In genomic region chr15:38944551-38944950, GRCh38 we compare ENCODE assay signal across 19 cellular contexts.
"Had no signal": no experiment of that assay in that cellular context is flagged by ENCODE, and none has a peak within 500 bp of the region (broad histone marks: within the 10 kb centered on the region; RNA-seq: fewer than 3 reads in every experiment).

No MANE protein-coding gene starts in this region.

- H3K9me3 ChIP-seq: esophagus squamous epithelium, gastroesophageal sphincter, left lung, psoas muscle, spleen, tibial artery, upper lobe of left lung, uterus had no signal

- H3K4me3 ChIP-seq: esophagus squamous epithelium, gastroesophageal sphincter, left lung, lung, neural progenitor cell, psoas muscle, spleen, tibial artery, upper lobe of left lung, uterus had no signal

- H3K9ac ChIP-seq: neural progenitor cell had no signal

- H3K27me3 Mint-ChIP-seq: stimulated activated memory B cell treated with anti-CD40 and anti-IgM and Interleukin-4, amounts not matched to agents 10 μg/mL and 1 μg/mL and 100 μg/mL, for 72 hours had no signal

- H3K27ac ChIP-seq: esophagus squamous epithelium, gastroesophageal sphincter, left lung, neural progenitor cell, psoas muscle, spleen, tibial artery, upper lobe of left lung, uterus had no signal

- H3K36me3 ChIP-seq: esophagus squamous epithelium, gastroesophageal sphincter, left lung, neural progenitor cell, spleen, tibial artery, upper lobe of left lung, uterus had no signal

- H2AFZ ChIP-seq: neural progenitor cell had no signal

- H3K4me1 Mint-ChIP-seq: central memory CD8-positive, alpha-beta T cell; naive thymus-derived CD4-positive, alpha-beta T cell; stimulated activated memory B cell treated with anti-CD40 and anti-IgM and Interleukin-4, amounts not matched to agents 10 μg/mL and 1 μg/mL and 100 μg/mL, for 72 hours had no signal

- DNase-seq: effector memory CD8-positive, alpha-beta T cell; esophagus squamous epithelium; left lung; naive thymus-derived CD4-positive, alpha-beta T cell; psoas muscle; spleen; stimulated activated CD4-positive, alpha-beta T cell treated with anti-CD3 and anti-CD28 coated beads, Interleukin-15, amount 100 ng/mL, for 24 hours; stimulated activated CD4-positive, alpha-beta T cell treated with anti-CD3 and anti-CD28 coated beads, Interleukin-1b, Interleukin-23, amount 100 ng/mL, for 48 hours; stimulated activated CD4-positive, alpha-beta T cell treated with anti-CD3 and anti-CD28 coated beads, Interleukin-4, amount 100 ng/mL, for 24 hours; tibial artery; upper lobe of left lung; uterus had no signal

- H3K27ac Mint-ChIP-seq: effector memory CD8-positive, alpha-beta T cell; naive thymus-derived CD4-positive, alpha-beta T cell; neural progenitor cell; stimulated activated memory B cell treated with anti-CD40 and anti-IgM and Interleukin-4, amounts not matched to agents 10 μg/mL and 1 μg/mL and 100 μg/mL, for 72 hours; stimulated activated naive CD8-positive, alpha-beta T cell treated with anti-CD3 and anti-CD28 coated beads, Interleukin-15, Interleukin-2, amounts not matched to agents 100 ng/mL and 50 ng/mL, for 24 hours had no signal

- H3K9me3 Mint-ChIP-seq: central memory CD8-positive, alpha-beta T cell; effector memory CD8-positive, alpha-beta T cell; naive thymus-derived CD4-positive, alpha-beta T cell; neural progenitor cell; stimulated activated memory B cell treated with anti-CD40 and anti-IgM and Interleukin-4, amounts not matched to agents 10 μg/mL and 1 μg/mL and 100 μg/mL, for 72 hours; stimulated activated naive CD8-positive, alpha-beta T cell treated with anti-CD3 and anti-CD28 coated beads, Interleukin-15, Interleukin-2, amounts not matched to agents 100 ng/mL and 50 ng/mL, for 24 hours had no signal

- H3K4me2 ChIP-seq: neural progenitor cell had no signal

- H3K27me3 ChIP-seq: esophagus squamous epithelium, gastroesophageal sphincter, left lung, neural progenitor cell, spleen, tibial artery, upper lobe of left lung, uterus had no signal

- H3K4me3 Mint-ChIP-seq: central memory CD8-positive, alpha-beta T cell; effector memory CD8-positive, alpha-beta T cell; naive thymus-derived CD4-positive, alpha-beta T cell; neural progenitor cell; stimulated activated memory B cell treated with anti-CD40 and anti-IgM and Interleukin-4, amounts not matched to agents 10 μg/mL and 1 μg/mL and 100 μg/mL, for 72 hours; stimulated activated naive CD8-positive, alpha-beta T cell treated with anti-CD3 and anti-CD28 coated beads, Interleukin-15, Interleukin-2, amounts not matched to agents 100 ng/mL and 50 ng/mL, for 24 hours had no signal

- ATAC-seq: effector memory CD8-positive, alpha-beta T cell; gastroesophageal sphincter; left lung; naive thymus-derived CD4-positive, alpha-beta T cell; psoas muscle; sciatic nerve; stimulated activated memory B cell treated with anti-CD40 and anti-IgM and Interleukin-4, amounts not matched to agents 10 μg/mL and 1 μg/mL and 100 μg/mL, for 72 hours had no signal

- H3K4me1 ChIP-seq: esophagus squamous epithelium, gastroesophageal sphincter, left lung, psoas muscle, upper lobe of left lung, uterus had no signal

- H3K36me3 Mint-ChIP-seq: naive thymus-derived CD4-positive, alpha-beta T cell; neural progenitor cell; stimulated activated memory B cell treated with anti-CD40 and anti-IgM and Interleukin-4, amounts not matched to agents 10 μg/mL and 1 μg/mL and 100 μg/mL, for 72 hours had no signal
